In the genomic region with DNA sequence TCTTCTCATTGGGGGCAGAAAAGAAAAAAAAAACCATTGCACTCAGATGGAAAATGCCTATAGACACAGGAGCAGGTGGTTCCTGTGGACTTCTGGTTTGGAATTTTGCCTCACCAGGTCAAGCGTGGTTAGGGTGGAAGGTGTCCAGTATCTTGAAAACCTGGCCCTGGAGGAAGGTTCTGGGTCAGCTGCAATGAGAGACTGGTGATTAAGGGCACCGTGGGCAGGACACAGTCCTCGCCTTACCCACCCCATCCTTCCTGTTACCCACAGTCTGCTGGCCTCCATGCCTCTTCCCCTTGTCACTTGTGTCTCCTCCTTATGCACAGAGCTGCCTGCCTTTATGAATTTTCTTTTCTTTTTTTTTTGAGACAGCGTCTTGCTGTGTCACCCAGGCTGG, we compare ENCODE assay signal across 16 cellular contexts. TPM values are rescaled to one million over a fixed set of nuclear protein-coding genes. Genes with fewer than 3 reads are reported as not detected.
DNase-seq lines count a peak whose midpoint lies in the region; ATAC-seq and TF ChIP-seq lines count a peak whose summit lies in the region.
"Had no signal": no experiment of that assay in that cellular context is flagged by ENCODE, and none has a peak within 500 bp of the region (broad histone marks: within the 10 kb centered on the region; RNA-seq: fewer than 3 reads in every experiment).

No MANE protein-coding gene starts in this region.

- H3K4me3 ChIP-seq in BLaER1 (no peak overlapping the region), Loucy (ENCODE audit: low read length, poor library complexity, severe bottlenecking) (no peak overlapping the region), OCI-LY7 (ENCODE audit: low read depth, low read length, poor library complexity, severe bottlenecking) (no peak overlapping the region)
- H3K4me3 ChIP-seq: MG63 had no signal

- H3K9me2 ChIP-seq in Loucy (replicated peaks; ENCODE audit: low read depth, low read length), result no peaks in the 10 kb centered on the region
- no peaks in the 10 kb centered on the region for H3K9me2 ChIP-seq in OCI-LY7 (ENCODE audit: insufficient read depth, low read length)

- H3K4me2 ChIP-seq in BLaER1 (peak overlapping the region; percentile 6; the same call in 1 of the 2 replicates), Loucy (ENCODE audit: low read depth, low read length, poor library complexity, severe bottlenecking) (peak overlapping the region; percentile 32), OCI-LY7 (ENCODE audit: low read length) (no peak overlapping the region)

- ATAC-seq in natural killer cell (peak; percentile 47 to 77 (median 52)), HG02973 (IDR thresholded peaks at IDR 0.05; ENCODE audit: unreplicated experiment) (no peak)
- ATAC-seq: Panc1 had no signal

- intact Hi-C loops in natural killer cell (cut with micrococcal nuclease) (no loop called here), OCI-LY7 (cut with micrococcal nuclease; ENCODE audit: unreplicated experiment) (no loop called here)

- H3K4me3 Mint-ChIP-seq in natural killer cell, result peak overlapping the region; percentile 53

- H3K4me1 Mint-ChIP-seq in natural killer cell, result peaks cover 16 to 18% of the 10 kb centered on the region in 2 donors

- no peaks in the 10 kb centered on the region for H3K36me3 Mint-ChIP-seq in natural killer cell

- CTCF ChIA-PET in OCI-LY7 (lab: Charles Lee; ENCODE audit: unreplicated experiment), result no interaction called here

- no peaks in the 10 kb centered on the region for H3K27me3 Mint-ChIP-seq in natural killer cell (ENCODE audit: low read depth in 2 of 2)

- no TSS peak for BruUV-seq in OCI-LY7 (replicated peaks; lab: Mats Ljungman, UMichigan)

- no peak overlapping the region for H3K9ac ChIP-seq in BLaER1
- no peak overlapping the region for H3K9ac ChIP-seq in Loucy (ENCODE audit: low read depth, low read length, poor library complexity, severe bottlenecking)

- H2AFZ ChIP-seq in Loucy (ENCODE audit: low read length) (0 out of 2 replicates have a peak overlapping the region, but pooled peaks have one; percentile 49), OCI-LY7 (ENCODE audit: low read length) (no peak overlapping the region)

- peak; percentile 54 for DNase-seq in dermis blood vessel endothelial cell
- no peak for DNase-seq in natural killer cell
- DNase-seq in NCI-H2196 (lab: John Stamatoyannopoulos, UW; ENCODE audit: unreplicated experiment), result no peak
- DNase-seq in OCI-LY7 (ENCODE audit: low spot score), result no peak
- no peak for DNase-seq in AG20443 (ENCODE audit: low spot score)
- DNase-seq: 8988T, DMS 273 treated with DMSO at 0.1 percent for 48 hours, MG63, NCI-H1092, NCI-H2081 treated with DMSO at 0.1 percent for 48 hours, NCI-H524 treated with DMSO at 0.1 percent for 48 hours, Right ventricle myocardium superior had no signal

- H3K79me2 ChIP-seq in Loucy (ENCODE audit: insufficient read depth, low read length), result no peaks in the 10 kb centered on the region
- H3K79me2 ChIP-seq in OCI-LY7 (ENCODE audit: insufficient read depth, low read depth, low read length), result no peaks in the 10 kb centered on the region

- no peak for TF ChIP-seq CTCF in Loucy (conservative IDR thresholded peaks at IDR 0.05; ENCODE audit: low read length)
- no peak for TF ChIP-seq CTCF in natural killer cell (IDR thresholded peaks at IDR 0.05)
- no peak for TF ChIP-seq CTCF in OCI-LY7 (conservative IDR thresholded peaks at IDR 0.05; ENCODE audit: low read length)

- no peaks in the 10 kb centered on the region for H3K36me3 ChIP-seq in BLaER1
- no peaks in the 10 kb centered on the region for H3K36me3 ChIP-seq in Loucy (ENCODE audit: insufficient read depth, low read length)
- H3K36me3 ChIP-seq in OCI-LY7 (ENCODE audit: insufficient read depth, low read length), result no peaks in the 10 kb centered on the region
- H3K36me3 ChIP-seq: MG63 had no signal

- peak overlapping the region in 1 of 2 donors; percentile 46 for H3K27ac Mint-ChIP-seq in natural killer cell

- H3K27ac ChIP-seq in BLaER1 (no peak overlapping the region), OCI-LY7 (ENCODE audit: low read depth, low read length, poor library complexity, severe bottlenecking) (no peak overlapping the region)

- H4K20me1 ChIP-seq in BLaER1 (no peaks in the 10 kb centered on the region), Loucy (ENCODE audit: insufficient read depth, low read length, poor library complexity, severe bottlenecking) (no peaks in the 10 kb centered on the region), OCI-LY7 (ENCODE audit: insufficient read depth, low read length) (no peaks in the 10 kb centered on the region)

- H3K27me3 ChIP-seq in BLaER1 (no peaks in the 10 kb centered on the region), Loucy (ENCODE audit: insufficient read depth, low read length, poor library complexity, severe bottlenecking) (no peaks in the 10 kb centered on the region)
- H3K27me3 ChIP-seq: MG63 had no signal

- H3F3A ChIP-seq in Loucy (ENCODE audit: low read depth), result no peaks in the 10 kb centered on the region

- POLR2A ChIA-PET in OCI-LY7 (lab: Charles Lee), result interaction anchor here (0.6 kb wide), 1 partner anchor 1866 kb away, joined by 3 read pairs; no protein-coding TSS in a partner anchor

- no peaks in the 10 kb centered on the region for H3K9me3 ChIP-seq in BLaER1
- H3K9me3 ChIP-seq in Loucy (ENCODE audit: insufficient read depth, low read depth, low read length), result no peaks in the 10 kb centered on the region
- no peaks in the 10 kb centered on the region for H3K9me3 ChIP-seq in OCI-LY7 (ENCODE audit: low read length)
- H3K9me3 ChIP-seq: MG63 had no signal

- H3K4me1 ChIP-seq in BLaER1 (peaks cover 37% of the 10 kb centered on the region), Loucy (ENCODE audit: insufficient read depth, low read length, poor library complexity, severe bottlenecking) (peaks cover 13% of the 10 kb centered on the region), OCI-LY7 (ENCODE audit: insufficient read depth, low read length, poor library complexity, severe bottlenecking) (no peaks in the 10 kb centered on the region)

- H3K9me3 Mint-ChIP-seq in natural killer cell, result no peaks in the 10 kb centered on the region

RNA-seq across cellular contexts. Expression of a gene that starts 17.1 kb away (rescaled TPM):
- total RNA-seq in dermis blood vessel endothelial cell (7.7 and 11.1 TPM in 2 replicates), natural killer cell (100 to 1,000 TPM; 248 to 289 (median 282) TPM), OCI-LY7 (2022) (not detected in 2 replicates)
- total RNA-seq in OCI-LY7 (2014; rRNA removed; shearing (Covaris generic)), result not detected in 2 replicates

Comparison
In these comparisons a context has a peak if more than half of its experiments do, and no peak if none do; other contexts are left out.
1. RNA of a gene that starts 17.1 kb away (total RNA-seq): 248 to 289 TPM in natural killer cell; 7.7 to 11.1 TPM in dermis blood vessel endothelial cell and not detected in OCI-LY7; every median in the first group is over 10 times any median in the second.